In the genomic region with DNA sequence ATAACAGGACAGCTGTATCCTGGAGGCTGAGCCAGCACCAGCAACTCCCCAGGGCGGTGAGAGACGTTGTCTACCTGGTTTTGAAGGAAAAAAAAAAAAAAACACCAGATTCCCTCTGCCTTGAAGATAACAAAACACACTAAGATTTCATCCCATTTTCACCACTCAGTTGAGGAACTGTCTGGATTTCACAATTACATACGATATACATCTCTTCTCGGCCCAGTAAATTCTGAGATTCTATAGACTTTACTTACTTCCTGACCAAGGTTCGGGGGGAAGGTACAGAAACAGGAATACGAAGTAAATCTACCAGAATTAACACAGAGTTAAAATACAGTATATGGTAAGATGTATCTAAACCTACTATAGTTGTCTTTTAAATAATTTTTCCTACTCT, we compare ENCODE assay signal across 20 cellular contexts. TPM values are rescaled to one million over a fixed set of nuclear protein-coding genes. Genes with fewer than 3 reads are reported as not detected.
DNase-seq lines count a peak whose midpoint lies in the region; ATAC-seq and TF ChIP-seq lines count a peak whose summit lies in the region.
"Had no signal": no experiment of that assay in that cellular context is flagged by ENCODE, and none has a peak within 500 bp of the region (broad histone marks: within the 10 kb centered on the region; RNA-seq: fewer than 3 reads in every experiment).

No MANE protein-coding gene starts in this region.

- H3K27me3 ChIP-seq in hepatocyte, result no peaks in the 10 kb centered on the region
- no peaks in the 10 kb centered on the region for H3K27me3 ChIP-seq in uterus
- H3K27me3 ChIP-seq: brain microvascular endothelial cell had no signal

- TSS peak; percentile 6 for BruUV-seq in OCI-LY7 (replicated peaks; lab: Mats Ljungman, UMichigan)

- H3K4me1 ChIP-seq in OCI-LY7 (ENCODE audit: insufficient read depth, low read length, poor library complexity, severe bottlenecking) (peaks cover 57% of the 10 kb centered on the region), hepatocyte (ENCODE audit: insufficient read depth) (peaks cover 46% of the 10 kb centered on the region), uterus (peaks cover 6% of the 10 kb centered on the region in 2 donors)

- intact Hi-C loops in OCI-LY7 (cut with micrococcal nuclease; ENCODE audit: unreplicated experiment) (no loop called here), uterus (cut with DNase I; ENCODE audit: low total_unique reads) (no loop called here)

- H3K36me3 ChIP-seq in OCI-LY7 (ENCODE audit: insufficient read depth, low read length), result peaks cover 17% of the 10 kb centered on the region; the same call in 1 of the 2 replicates
- H3K36me3 ChIP-seq in hepatocyte (replicated peaks; ENCODE audit: insufficient read depth, low read depth), result no peaks in the 10 kb centered on the region
- no peaks in the 10 kb centered on the region for H3K36me3 ChIP-seq in uterus
- H3K36me3 ChIP-seq: brain microvascular endothelial cell had no signal

- H3K79me2 ChIP-seq in OCI-LY7 (ENCODE audit: insufficient read depth, low read depth, low read length), result peaks cover 94% of the 10 kb centered on the region
- H3K79me2 ChIP-seq in hepatocyte, result peaks cover 94% of the 10 kb centered on the region

- H3K9me2 ChIP-seq in OCI-LY7 (ENCODE audit: insufficient read depth, low read length) (no peaks in the 10 kb centered on the region), hepatocyte (replicated peaks; ENCODE audit: insufficient read depth) (no peaks in the 10 kb centered on the region)

- H3K9me3 ChIP-seq in OCI-LY7 (ENCODE audit: low read length) (no peaks in the 10 kb centered on the region), hepatocyte (ENCODE audit: low read depth) (no peaks in the 10 kb centered on the region), uterus (no peaks in the 10 kb centered on the region)

- CTCF ChIA-PET in OCI-LY7 (lab: Charles Lee; ENCODE audit: unreplicated experiment), result no interaction called here

- POLR2A ChIA-PET in OCI-LY7 (lab: Charles Lee), result no interaction called here

- H4K20me1 ChIP-seq in OCI-LY7 (ENCODE audit: insufficient read depth, low read length) (peaks cover 28% of the 10 kb centered on the region; the same call in 1 of the 2 replicates), hepatocyte (ENCODE audit: insufficient read depth, poor library complexity, severe bottlenecking) (peaks cover 85% of the 10 kb centered on the region)

- peak; percentile 38 for DNase-seq in SIG-M5 treated with dmso at 0.1 percent for 504 hours (lab: John Stamatoyannopoulos, UW; ENCODE audit: unreplicated experiment)
- no peak for DNase-seq in SIG-M5 (lab: John Stamatoyannopoulos, UW)
- no peak for DNase-seq in OCI-LY7 (ENCODE audit: low spot score)
- DNase-seq in hepatocyte (ENCODE audit: low spot score), result no peak
- no peak for DNase-seq in uterus
- DNase-seq in kidney tubule cell (ENCODE audit: low spot score), result no peak
- no peak for DNase-seq in NCI-H226
- DNase-seq: activated CD4-positive, alpha-beta T cell treated with anti-CD3 and anti-CD28 coated beads for 1 hour; brain microvascular endothelial cell; CD4-positive, CD25-positive, alpha-beta regulatory T cell; DMS53; hypothalamus; naive thymus-derived CD8-positive, alpha-beta T cell; NCI-H1930; SHP77 treated with DMSO at 0.1 percent for 48 hours; substantia nigra; T1000 had no signal

- H3K4me3 ChIP-seq in OCI-LY7 (ENCODE audit: low read depth, low read length, poor library complexity, severe bottlenecking) (no peak overlapping the region), hepatocyte (no peak overlapping the region), uterus (no peak overlapping the region)
- H3K4me3 ChIP-seq: coronary artery, K562 had no signal

- H2AFZ ChIP-seq in OCI-LY7 (ENCODE audit: low read length) (no peak overlapping the region), hepatocyte (no peak overlapping the region)

- TF ChIP-seq POLR2A in uterus (IDR thresholded peaks at IDR 0.05), result no peak

- ATAC-seq in HG03520 (IDR thresholded peaks at IDR 0.05; ENCODE audit: unreplicated experiment), result no peak
- ATAC-seq: K562; naive thymus-derived CD8-positive, alpha-beta T cell had no signal

- TF ChIP-seq CTCF in OCI-LY7 (conservative IDR thresholded peaks at IDR 0.05; ENCODE audit: low read length) (no peak), hepatocyte (IDR thresholded peaks at IDR 0.05; ENCODE audit: poor library complexity) (no peak), uterus (IDR thresholded peaks at IDR 0.05) (no peak)

- 57% methylated on average over 6 of the region's 6 CpGs for WGBS in hepatocyte (ENCODE audit: low lambda C conversion rate, missing lambda C conversion rate)

- peak overlapping the region; percentile 81 for H3K4me2 ChIP-seq in OCI-LY7 (ENCODE audit: low read length)
- H3K4me2 ChIP-seq in hepatocyte, result peak overlapping the region; percentile 83

- H3K27ac ChIP-seq in OCI-LY7 (ENCODE audit: low read depth, low read length, poor library complexity, severe bottlenecking) (no peak overlapping the region), hepatocyte (peak overlapping the region; percentile 16), uterus (peak overlapping the region; percentile 94 to 97)
- H3K27ac ChIP-seq: brain microvascular endothelial cell, coronary artery had no signal

RNA-seq across cellular contexts. Expression of gene ZNF516, which starts 8.4 kb away (rescaled TPM):
- 14.3 and 16.2 TPM in 2 replicates for total RNA-seq in OCI-LY7 (2014; rRNA removed; shearing (Covaris generic))
- 32.3 and 38.2 TPM in 2 replicates for total RNA-seq in OCI-LY7 (2022)
- 19.8 and 29.2 TPM in 2 replicates for total RNA-seq in hepatocyte
- polyA plus RNA-seq in hepatocyte, result 18.2 and 22.7 TPM in 2 replicates
- 100 to 1,000 TPM in 1 of 4 donors, 10 to 100 TPM in 3; 29.4 to 177 (median 65.7) TPM for total RNA-seq in uterus
